8 cellular contexts compared by ENCODE assay signal in the genomic region with DNA sequence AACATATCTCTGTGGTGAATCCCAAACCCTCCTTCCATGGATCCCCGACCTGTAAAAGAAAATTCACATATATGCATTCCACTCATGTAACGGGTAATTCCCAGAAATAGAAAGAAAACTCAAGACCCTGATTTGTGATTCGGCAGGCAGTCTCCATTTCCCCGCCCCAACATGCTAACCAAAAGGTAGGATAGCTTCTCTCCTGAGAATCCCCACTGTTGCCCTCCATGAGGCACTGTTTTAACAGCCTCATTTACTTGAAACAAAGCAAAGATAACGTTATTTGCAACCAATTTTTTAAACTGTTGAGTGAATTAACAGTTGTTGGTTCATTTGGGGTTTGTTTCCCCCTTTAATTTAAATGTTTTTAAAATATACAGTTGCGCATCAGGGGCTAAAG. TPM values are rescaled to one million over a fixed set of nuclear protein-coding genes. Genes with fewer than 3 reads are reported as not detected.
A peak's percentile ranks its signal among the peaks of the same experiment; 100 is the strongest.
DNase-seq lines count a peak whose midpoint lies in the region; ATAC-seq and TF ChIP-seq lines count a peak whose summit lies in the region.
"Had no signal": no experiment of that assay in that cellular context is flagged by ENCODE, and none has a peak within 500 bp of the region (broad histone marks: within the 10 kb centered on the region; RNA-seq: fewer than 3 reads in every experiment).

No MANE protein-coding gene starts in this region.

- H3K4me1 ChIP-seq in PC-3 (ENCODE audit: insufficient read depth, low read length) (0 out of 2 replicates have a peak, but pooled peaks cover 4% of the 10 kb centered on the region), endocrine pancreas (ENCODE audit: control insufficient read depth, insufficient read depth, low read length) (peaks cover 4% of the 10 kb centered on the region)

- intact Hi-C loops in PC-3 (cut with micrococcal nuclease) = loop anchor here (1.0 to 2.0 kb wide), 5 partner anchors 52 to 341 kb away; no protein-coding TSS in a partner anchor

- ATAC-seq in PC-3 (no peak), GM21423 (IDR thresholded peaks at IDR 0.05; ENCODE audit: unreplicated experiment) (no peak)

- peak; percentile 15 for DNase-seq in GM20000 (ENCODE audit: low spot score)
- peak; percentile 18 for DNase-seq in PC-3
- DNase-seq in retina = peak; percentile 4
- DNase-seq in NCI-H2171 (lab: John Stamatoyannopoulos, UW) = no peak
- no peak for DNase-seq in COLO829 (ENCODE audit: low spot score)

- H3K9ac ChIP-seq in PC-3 (ENCODE audit: low read length) (no peak overlapping the region), endocrine pancreas (ENCODE audit: control insufficient read depth, insufficient read depth, low read length) (no peak overlapping the region)

- H3K79me2 ChIP-seq in PC-3 (ENCODE audit: low read length) = no peaks in the 10 kb centered on the region

- peak overlapping the region; percentile 80 for H3K4me2 ChIP-seq in PC-3 (ENCODE audit: low read length)

- BruUV-seq in PC-3 (replicated peaks; lab: Mats Ljungman, UMichigan) = no TSS peak

- H3K4me3 ChIP-seq in PC-3 (ENCODE audit: low read length) (peak overlapping the region; percentile 80), endocrine pancreas (ENCODE audit: control insufficient read depth, insufficient read depth, low read length) (peak overlapping the region; percentile 96)

- no peak for TF ChIP-seq CTCF in GM20000 (IDR thresholded peaks at IDR 0.05; ENCODE audit: extremely low read depth, missing control alignments)
- TF ChIP-seq CTCF in PC-3 (conservative IDR thresholded peaks at IDR 0.05; ENCODE audit: low read depth, low read length) = no peak

- H3K9me3 ChIP-seq in PC-3 (ENCODE audit: low read length) = no peaks in the 10 kb centered on the region
- no peaks in the 10 kb centered on the region for H3K9me3 ChIP-seq in endocrine pancreas (ENCODE audit: control insufficient read depth, low read length)

- peak overlapping the region; percentile 95 for H2AFZ ChIP-seq in PC-3 (ENCODE audit: low read length)

- H3K36me3 ChIP-seq in PC-3 (ENCODE audit: low read depth, low read length) (no peaks in the 10 kb centered on the region), endocrine pancreas (ENCODE audit: control insufficient read depth, insufficient read depth, low read length) (no peaks in the 10 kb centered on the region)

- no peaks in the 10 kb centered on the region for H3F3A ChIP-seq in PC-3 (ENCODE audit: low read length, unreplicated experiment)

- CTCF ChIA-PET in PC-3 (lab: Charles Lee) = interaction anchor here (3.1 kb wide), 1 partner anchor 96 kb away, joined by 19 read pairs; no protein-coding TSS in a partner anchor

- no peaks in the 10 kb centered on the region for H4K20me1 ChIP-seq in PC-3 (ENCODE audit: low read length)

- H3K27me3 ChIP-seq in PC-3 (ENCODE audit: low read length) = no peaks in the 10 kb centered on the region
- H3K27me3 ChIP-seq in endocrine pancreas (ENCODE audit: control insufficient read depth, insufficient read depth, low read length) = no peaks in the 10 kb centered on the region

- no peaks in the 10 kb centered on the region for H3K9me2 ChIP-seq in PC-3 (replicated peaks; ENCODE audit: low read length)

- POLR2A ChIA-PET in PC-3 (lab: Charles Lee; ENCODE audit: unreplicated experiment) = interaction anchor here (0.6 kb wide), 1 partner anchor 72 kb away, joined by 3 read pairs; no protein-coding TSS in a partner anchor

- H3K27ac ChIP-seq in PC-3 (ENCODE audit: low read length) = no peak overlapping the region
- H3K27ac ChIP-seq: epithelial cell of prostate had no signal

RNA-seq across cellular contexts. Expression of gene SLC2A13, which starts 0.8 kb away (rescaled TPM):
- total RNA-seq in PC-3 (2014; rRNA removed) = 3.2 and 3.4 TPM in 2 replicates

Comparison
In these comparisons a context has a peak if more than half of its experiments do, and no peak if none do; other contexts are left out.
1. DNase-seq: peak in GM20000 (single experiment), PC-3 (single experiment) and retina (single experiment); none in NCI-H2171 (single experiment) and COLO829 (single experiment).